In genomic region chr11:95248666-95249467, GRCh38 we compare ENCODE assay signal across 8 cellular contexts. TPM values are rescaled to one million over a fixed set of nuclear protein-coding genes. Genes with fewer than 3 reads are reported as not detected.
DNase-seq lines count a peak whose midpoint lies in the region; ATAC-seq and TF ChIP-seq lines count a peak whose summit lies in the region.

No MANE protein-coding gene starts in this region.

- peak; percentile 78 for ATAC-seq in HG02571 (IDR thresholded peaks at IDR 0.05; ENCODE audit: unreplicated experiment)

- CTCF ChIA-PET in RWPE1 (lab: Yijun Ruan, JAX) = no interaction called here

- H4K12ac ChIP-seq in trophoblast cell (ENCODE audit: low read depth, low read length) = no peak overlapping the region

- no peaks in the 10 kb centered on the region for H3K36me3 ChIP-seq in trophoblast cell (ENCODE audit: control insufficient read depth in 1 of 2, insufficient read depth in 2 of 2, low read length in 2 of 2)

- H3K23ac ChIP-seq in trophoblast cell (ENCODE audit: low read length) = no peak overlapping the region

- no peak overlapping the region for H3K4ac ChIP-seq in trophoblast cell (ENCODE audit: low read depth, low read length)

- TF ChIP-seq CTCF in RWPE1 (conservative IDR thresholded peaks at IDR 0.05; ENCODE audit: low read depth) = no peak

- peaks cover 1% of the 10 kb centered on the region for H3K79me2 ChIP-seq in trophoblast cell (ENCODE audit: control insufficient read depth, insufficient read depth, low read length, poor library complexity)

- H3K4me3 Mint-ChIP-seq in IgD-negative memory B cell = peak overlapping the region in 3 of 4 donors; percentile 13 to 69 (median 63)

- peak overlapping the region; percentile 46 for H2BK12ac ChIP-seq in trophoblast cell (ENCODE audit: low read length)

- peak overlapping the region; percentile 5 for H3K18ac ChIP-seq in trophoblast cell (ENCODE audit: low read length)

- no peak overlapping the region for H3K9ac ChIP-seq in trophoblast cell (ENCODE audit: low read length)

- H3K9me3 Mint-ChIP-seq in IgD-negative memory B cell = peaks cover 0 to 4% (median 0%) of the 10 kb centered on the region in 3 donors

- DNase-seq in activated CD4-positive, alpha-beta T cell treated with anti-CD3 and anti-CD28 coated beads for 48 hours = peak; percentile 13
- no peak for DNase-seq in activated CD4-positive, alpha-beta T cell treated with anti-CD3 and anti-CD28 coated beads, Interleukin-2, amount 50 U/mL, for 1 hour
- DNase-seq in trophoblast cell (no peak), NCI-H526 (lab: John Stamatoyannopoulos, UW) (no peak), RWPE1 (ENCODE audit: low spot score) (no peak), dermis blood vessel endothelial cell (no peak)

- H3K79me1 ChIP-seq in trophoblast cell (ENCODE audit: low read length) = peaks cover 17% of the 10 kb centered on the region

- H3K27ac ChIP-seq in trophoblast cell (ENCODE audit: low read depth, low read length) (no peak overlapping the region), RWPE1 (no peak overlapping the region)

- H3K4me1 ChIP-seq in trophoblast cell (ENCODE audit: control insufficient read depth in 1 of 2, insufficient read depth in 2 of 2, low read length in 2 of 2) = peaks cover 11 to 17% of the 10 kb centered on the region in 2 experiments

- H3K4me1 Mint-ChIP-seq in IgD-negative memory B cell = peaks cover 40 to 42% (median 40%) of the 10 kb centered on the region in 3 donors

- peak overlapping the region; percentile 40 for H2AK5ac ChIP-seq in trophoblast cell (ENCODE audit: low read length)

- H2BK5ac ChIP-seq in trophoblast cell (ENCODE audit: low read depth, low read length, poor library complexity) = peak overlapping the region; percentile 2

- no peak overlapping the region for H3K4me2 ChIP-seq in trophoblast cell (ENCODE audit: low read length)

- H3K27me3 Mint-ChIP-seq in IgD-negative memory B cell = no peaks in the 10 kb centered on the region

- no peaks in the 10 kb centered on the region for H3K27me3 ChIP-seq in trophoblast cell (ENCODE audit: insufficient read depth, low read length)

- peak overlapping the region; percentile 19 to 89 (median 42) for H3K27ac Mint-ChIP-seq in IgD-negative memory B cell

- H2AFZ ChIP-seq in trophoblast cell (ENCODE audit: insufficient read depth, low read length, poor library complexity) = peak overlapping the region; percentile 75

- no peak overlapping the region for H2BK120ac ChIP-seq in trophoblast cell (ENCODE audit: insufficient read depth, low read length, poor library complexity)

- H3K14ac ChIP-seq in trophoblast cell (ENCODE audit: low read length) = no peak overlapping the region

- H4K8ac ChIP-seq in trophoblast cell (ENCODE audit: low read depth, low read length) = no peak overlapping the region

- H3K4me3 ChIP-seq in trophoblast cell (ENCODE audit: low read depth, low read length) = no peak overlapping the region

- peak overlapping the region; percentile 20 for H4K91ac ChIP-seq in trophoblast cell (ENCODE audit: low read depth, low read length)

- no CpG with 5 or more reads among the region's 4 CpGs for WGBS in trophoblast cell (ENCODE audit: extremely low coverage, insufficient coverage, insufficient read length)

- H3K9me3 ChIP-seq in trophoblast cell (ENCODE audit: insufficient read depth, low read depth, low read length) = no peaks in the 10 kb centered on the region

- H3K36me3 Mint-ChIP-seq in IgD-negative memory B cell = no peaks in the 10 kb centered on the region

- POLR2A ChIA-PET in RWPE1 (lab: Yijun Ruan, JAX; ENCODE audit: low non-redundant PET) = no interaction called here

RNA-seq across cellular contexts. Expression of gene SESN3, which starts 17.9 kb away (rescaled TPM):
- 2.9 TPM for polyA plus RNA-seq in IgD-negative memory B cell
- 87.0 and 96.4 TPM in 2 replicates for polyA plus RNA-seq in trophoblast cell (2013)
- total RNA-seq in dermis blood vessel endothelial cell = 95.6 and 113 TPM in 2 replicates
